In genomic region chr6:767755-768512, GRCh38 we compare ENCODE assay signal across 35 cellular contexts.
"Had no signal": no experiment of that assay in that cellular context is flagged by ENCODE, and none has a peak within 500 bp of the region (broad histone marks: within the 10 kb centered on the region; RNA-seq: fewer than 3 reads in every experiment).

No MANE protein-coding gene starts in this region.

- H3K4me1 ChIP-seq: adrenal gland, body of pancreas, colonic mucosa, foreskin keratinocyte, gastrocnemius medialis, heart left ventricle had no signal

- H3K4me3 Mint-ChIP-seq: activated B cell treated with CpG ODN at 0.5 μM for 24 hours; activated CD8-positive, alpha-beta T cell treated with anti-CD3 and anti-CD28 coated beads for 36 hours; activated naive CD4-positive, alpha-beta T cell treated with anti-CD3 and anti-CD28 coated beads for 36 hours; activated naive CD4-positive, alpha-beta T cell treated with anti-CD3 and anti-CD28 coated beads, Interleukin-2, amount 50 U/mL, for 24 hours; activated naive CD8-positive, alpha-beta T cell treated with anti-CD3 and anti-CD28 coated beads for 36 hours; activated naive CD8-positive, alpha-beta T cell treated with anti-CD3 and anti-CD28 coated beads, Interleukin-2, amount 50 U/mL, for 24 hours; activated T-helper 1 cell treated with anti-CD3 and anti-CD28 coated beads, Interleukin-12 subunit alpha, Interleukin-12 subunit beta, Interleukin-2, Interleukin-4 antibody, amounts not matched to agents 30 ng/mL and 10 ng/mL and 1 ng/mL, durations not matched to agents 14 hours and 24 hours and 36 hours; T-helper 17 cell; T-helper 2 cell treated with Interferon-gamma antibody and Interleukin-4, amounts not matched to agents 5 μg/mL and 100 μg/mL, for 36 hours had no signal

- H3K36me3 Mint-ChIP-seq: activated naive CD8-positive, alpha-beta T cell treated with anti-CD3 and anti-CD28 coated beads for 36 hours had no signal

- H3K4me3 ChIP-seq: body of pancreas, colonic mucosa, gastrocnemius medialis, heart left ventricle had no signal

- FAIRE-seq: endometrium, endothelial cell of umbilical vein had no signal

- H3K9me3 ChIP-seq: adrenal gland, body of pancreas, colonic mucosa, gastrocnemius medialis had no signal

- H3K27ac ChIP-seq: adrenal gland, body of pancreas, colonic mucosa, epithelial cell of prostate, foreskin keratinocyte, gastrocnemius medialis, heart left ventricle, WERI-Rb-1 had no signal

- H3K27me3 ChIP-seq: adrenal gland, body of pancreas, colonic mucosa, gastrocnemius medialis had no signal

- H3K27ac Mint-ChIP-seq: activated B cell treated with CpG ODN at 0.5 μM for 24 hours; activated CD8-positive, alpha-beta T cell treated with anti-CD3 and anti-CD28 coated beads for 36 hours; activated naive CD4-positive, alpha-beta T cell treated with anti-CD3 and anti-CD28 coated beads for 36 hours; activated naive CD4-positive, alpha-beta T cell treated with anti-CD3 and anti-CD28 coated beads, Interleukin-2, amount 50 U/mL, for 24 hours; activated naive CD8-positive, alpha-beta T cell treated with anti-CD3 and anti-CD28 coated beads for 36 hours; activated naive CD8-positive, alpha-beta T cell treated with anti-CD3 and anti-CD28 coated beads, Interleukin-2, amount 50 U/mL, for 24 hours; activated T-helper 1 cell treated with anti-CD3 and anti-CD28 coated beads, Interleukin-12 subunit alpha, Interleukin-12 subunit beta, Interleukin-2, Interleukin-4 antibody, amounts not matched to agents 30 ng/mL and 10 ng/mL and 1 ng/mL, durations not matched to agents 14 hours and 24 hours and 36 hours; activated T-helper 2 cell treated with anti-CD3 and anti-CD28 coated beads, Interferon-gamma antibody, Interleukin-2, Interleukin-4, amounts not matched to agents 10 μg/mL and 5 μg/mL and 100 μg/mL, durations not matched to agents 14 hours and 24 hours and 36 hours; T-helper 17 cell; T-helper 2 cell treated with Interferon-gamma antibody and Interleukin-4, amounts not matched to agents 5 μg/mL and 100 μg/mL, for 36 hours had no signal

- ATAC-seq: activated CD4-positive, CD25-positive, alpha-beta regulatory T cell treated with anti-CD3 and anti-CD28 coated beads, Interleukin-2, amount 50 U/mL, for 24 hours; activated CD8-positive, alpha-beta T cell treated with anti-CD3 and anti-CD28 coated beads for 36 hours; activated naive CD8-positive, alpha-beta T cell treated with anti-CD3 and anti-CD28 coated beads, Interleukin-2, amount 50 U/mL, for 24 hours; body of pancreas; foreskin keratinocyte; gastrocnemius medialis; heart left ventricle; T-helper 17 cell had no signal

- H3K9me3 Mint-ChIP-seq: activated naive CD4-positive, alpha-beta T cell treated with anti-CD3 and anti-CD28 coated beads for 36 hours; activated naive CD4-positive, alpha-beta T cell treated with anti-CD3 and anti-CD28 coated beads, Interleukin-2, amount 50 U/mL, for 24 hours; activated naive CD8-positive, alpha-beta T cell treated with anti-CD3 and anti-CD28 coated beads, Interleukin-2, amount 50 U/mL, for 24 hours; activated T-helper 1 cell treated with anti-CD3 and anti-CD28 coated beads, Interleukin-12 subunit alpha, Interleukin-12 subunit beta, Interleukin-2, Interleukin-4 antibody, amounts not matched to agents 30 ng/mL and 10 ng/mL and 1 ng/mL, durations not matched to agents 14 hours and 24 hours and 36 hours; activated T-helper 2 cell treated with anti-CD3 and anti-CD28 coated beads, Interferon-gamma antibody, Interleukin-2, Interleukin-4, amounts not matched to agents 10 μg/mL and 5 μg/mL and 100 μg/mL, durations not matched to agents 14 hours and 24 hours and 36 hours; T-helper 2 cell treated with Interferon-gamma antibody and Interleukin-4, amounts not matched to agents 5 μg/mL and 100 μg/mL, for 36 hours had no signal

- DNase-seq: activated B cell treated with CpG ODN at 0.5 μM for 24 hours; activated CD4-positive, alpha-beta T cell treated with anti-CD3 and anti-CD28 coated beads for 48 hours; activated CD4-positive, alpha-beta T cell treated with anti-CD3 and anti-CD28 coated beads, Interleukin-2, amount 50 U/mL, for 1 hour; activated CD4-positive, alpha-beta T cell treated with anti-CD3 and anti-CD28 coated beads, Interleukin-2, amount 50 U/mL, for 48 hours; activated CD8-positive, alpha-beta memory T cell treated with anti-CD3 and anti-CD28 coated beads for 24 hours; activated CD8-positive, alpha-beta T cell treated with anti-CD3 and anti-CD28 coated beads for 36 hours; activated effector memory CD4-positive, alpha-beta T cell treated with anti-CD3 and anti-CD28 coated beads, Interleukin-2, amount 50 U/mL, for 16 hours; activated naive CD4-positive, alpha-beta T cell treated with anti-CD3 and anti-CD28 coated beads for 36 hours; activated naive CD8-positive, alpha-beta T cell treated with anti-CD3 and anti-CD28 coated beads for 36 hours; activated naive CD8-positive, alpha-beta T cell treated with anti-CD3 and anti-CD28 coated beads, Interleukin-2, amount 50 U/mL, for 24 hours; activated T-cell treated with anti-CD3 and anti-CD28 coated beads, Interleukin-2, amount 50 U/mL, for 48 hours; adrenal gland; amygdala; aorta; body of pancreas; central memory CD4-positive, alpha-beta T cell; cerebellar nuclear complex; colonic mucosa; effector CD8-positive, alpha-beta T cell; foreskin keratinocyte; gastrocnemius medialis; glutamatergic neuron; heart left ventricle; T-helper 1 cell; T-helper 17 cell; T1000; WERI-Rb-1 had no signal

- H3K36me3 ChIP-seq: adrenal gland, colonic mucosa, gastrocnemius medialis, heart left ventricle, WERI-Rb-1 had no signal

- H3K4me1 Mint-ChIP-seq: activated B cell treated with CpG ODN at 0.5 μM for 24 hours; activated naive CD4-positive, alpha-beta T cell treated with anti-CD3 and anti-CD28 coated beads, Interleukin-2, amount 50 U/mL, for 24 hours; activated naive CD8-positive, alpha-beta T cell treated with anti-CD3 and anti-CD28 coated beads, Interleukin-2, amount 50 U/mL, for 24 hours had no signal
